ENCODE assay signal across 19 cellular contexts in genomic region chrX:51334276-51334675, GRCh38. TPM values are rescaled to one million over a fixed set of nuclear protein-coding genes. Genes with fewer than 3 reads are reported as not detected.
A peak's percentile ranks its signal among the peaks of the same experiment; 100 is the strongest.
DNase-seq lines count a peak whose midpoint lies in the region; TF ChIP-seq lines count a peak whose summit lies in the region.
"Had no signal": no experiment of that assay in that cellular context is flagged by ENCODE, and none has a peak within 500 bp of the region (broad histone marks: within the 10 kb centered on the region; RNA-seq: fewer than 3 reads in every experiment).

No MANE protein-coding gene starts in this region.

- H2AFZ ChIP-seq in mammary epithelial cell (ENCODE audit: low read depth, low read length): no peak overlapping the region

- no peak overlapping the region for H3K4me3 ChIP-seq in AG10803 (ENCODE audit: low read length)
- peak overlapping the region; percentile 74 for H3K4me3 ChIP-seq in HUES48 (ENCODE audit: low read depth, low read length)
- H3K4me3 ChIP-seq in astrocyte of the spinal cord (ENCODE audit: low read depth, low read length): no peak overlapping the region
- H3K4me3 ChIP-seq in mesendoderm (ENCODE audit: low read length): no peak overlapping the region
- H3K4me3 ChIP-seq in mammary epithelial cell (replicated peaks in 1 of 3; ENCODE audit: insufficient read depth in 1 of 3, low read depth in 2 of 3, low read length in 3 of 3): no peak overlapping the region
- H3K4me3 ChIP-seq in colonic mucosa: no peak overlapping the region
- H3K4me3 ChIP-seq: heart right ventricle had no signal

- WGBS in mesendoderm (ENCODE audit: extremely low coverage, insufficient coverage, low lambda C conversion rate): no CpG with 5 or more reads among the region's 4 CpGs
- WGBS in mammary epithelial cell (ENCODE audit: low coverage, missing lambda C conversion rate): 66% methylated on average over 4 of the region's 4 CpGs

- H4K5ac ChIP-seq in mesendoderm (ENCODE audit: low read length): no peak overlapping the region

- H3K79me1 ChIP-seq in mesendoderm (ENCODE audit: low read length): no peaks in the 10 kb centered on the region

- no peak overlapping the region for H3K9ac ChIP-seq in HUES48 (ENCODE audit: low read depth, low read length)
- peak overlapping the region; percentile 45 for H3K9ac ChIP-seq in mesendoderm (ENCODE audit: low read length)
- H3K9ac ChIP-seq in mammary epithelial cell (ENCODE audit: insufficient read depth, low read length): no peak overlapping the region
- H3K9ac ChIP-seq in colonic mucosa (ENCODE audit: low read depth in 2 of 2, low read length in 2 of 2): no peak overlapping the region
- H3K9ac ChIP-seq: SK-N-SH had no signal

- dilution Hi-C loops in mammary epithelial cell (cut with HindIII; ENCODE audit: low sequenced_read_pairs): no loop called here

- no peaks in the 10 kb centered on the region for H3K36me3 ChIP-seq in HUES48 (ENCODE audit: control insufficient read depth, insufficient read depth, low read length)
- no peaks in the 10 kb centered on the region for H3K36me3 ChIP-seq in mesendoderm (ENCODE audit: control insufficient read depth, insufficient read depth, low read length)
- H3K36me3 ChIP-seq in mammary epithelial cell (ENCODE audit: insufficient read depth, low read length): no peaks in the 10 kb centered on the region
- H3K36me3 ChIP-seq in colonic mucosa: no peaks in the 10 kb centered on the region
- H3K36me3 ChIP-seq: heart right ventricle had no signal

- H3K9me3 ChIP-seq in HUES48 (ENCODE audit: control insufficient read depth, insufficient read depth, low read length) (no peaks in the 10 kb centered on the region), mammary epithelial cell (replicated peaks; ENCODE audit: insufficient read depth, low read length) (no peaks in the 10 kb centered on the region), colonic mucosa (no peaks in the 10 kb centered on the region)
- H3K9me3 ChIP-seq: heart right ventricle, SK-N-SH had no signal

- H2BK120ac ChIP-seq in mesendoderm (ENCODE audit: low read depth, low read length): no peak overlapping the region

- H3K79me2 ChIP-seq in mesendoderm (ENCODE audit: control insufficient read depth, insufficient read depth, low read length): peaks cover 12% of the 10 kb centered on the region
- H3K79me2 ChIP-seq in mammary epithelial cell (ENCODE audit: insufficient read depth, low read length): no peaks in the 10 kb centered on the region

- H3K4me2 ChIP-seq in mesendoderm (ENCODE audit: low read length): peak overlapping the region; percentile 34
- H3K4me2 ChIP-seq in mammary epithelial cell (ENCODE audit: insufficient read depth, low read depth, low read length): no peak overlapping the region
- H3K4me2 ChIP-seq: SK-N-SH had no signal

- intact Hi-C loops in mammary epithelial cell (cut with micrococcal nuclease): no loop called here
- intact Hi-C loops in colonic mucosa (cut with DNase I): no loop called here

- no peak overlapping the region for H4K8ac ChIP-seq in mesendoderm (ENCODE audit: low read depth, low read length)

- in situ Hi-C loops in astrocyte of the spinal cord (cut with HindIII; ENCODE audit: low sequenced_read_pairs) (no loop called here), mammary epithelial cell (cut with MboI; ENCODE audit: low sequenced_read_pairs in 2 of 2) (no loop called here)

- H3K4ac ChIP-seq in mesendoderm (ENCODE audit: low read depth, low read length): no peak overlapping the region

- H3K56ac ChIP-seq in mesendoderm (ENCODE audit: low read length): no peak overlapping the region

- CTCF ChIA-PET in mammary epithelial cell (lab: Charles Lee; ENCODE audit: low non-redundant PET): no interaction called here

- H2BK5ac ChIP-seq in mesendoderm (ENCODE audit: low read length): no peak overlapping the region

- H3K27me3 ChIP-seq in HUES48 (ENCODE audit: control insufficient read depth, insufficient read depth, low read length) (no peaks in the 10 kb centered on the region), mesendoderm (ENCODE audit: insufficient read depth, low read length, poor library complexity) (no peaks in the 10 kb centered on the region), mammary epithelial cell (ENCODE audit: insufficient read depth, low read length) (peaks cover 2% of the 10 kb centered on the region), colonic mucosa (peaks cover 3% of the 10 kb centered on the region)

- H3K23ac ChIP-seq in mesendoderm (ENCODE audit: low read length): no peak overlapping the region

- DNase-seq in AG10803 (ENCODE audit: low read depth): peak; percentile 1
- peak; percentile 16 for DNase-seq in astrocyte of the spinal cord (ENCODE audit: low read depth, low spot score)
- DNase-seq in mesendoderm: no peak
- DNase-seq in mammary epithelial cell: no peak
- no peak for DNase-seq in colonic mucosa
- DNase-seq in HuH-7.5 (ENCODE audit: low spot score): no peak
- DNase-seq in activated effector memory CD4-positive, alpha-beta T cell treated with anti-CD3 and anti-CD28 coated beads, Interleukin-2, amount 50 U/mL, for 16 hours: no peak
- DNase-seq: activated B cell treated with CpG ODN at 0.5 μM for 24 hours; activated gamma-delta T cell; anterior cingulate cortex; CD4-positive, alpha-beta T cell; DMS153; heart right ventricle; kidney; NCI-H1930; SK-N-SH had no signal

- H2BK15ac ChIP-seq in mesendoderm (replicated peaks; ENCODE audit: low read depth): no peak overlapping the region

- H2AK5ac ChIP-seq in mesendoderm (ENCODE audit: low read length): no peak overlapping the region

- H3K27ac ChIP-seq in HUES48 (ENCODE audit: low read depth, low read length): no peak overlapping the region
- H3K27ac ChIP-seq in mesendoderm (ENCODE audit: low read depth, low read length): no peak overlapping the region
- no peak overlapping the region for H3K27ac ChIP-seq in mammary epithelial cell (ENCODE audit: insufficient read depth, low read depth, low read length)
- no peak overlapping the region for H3K27ac ChIP-seq in colonic mucosa
- H3K27ac ChIP-seq: heart right ventricle, HL-60 had no signal

- BruUV-seq in mammary epithelial cell (replicated peaks; lab: Mats Ljungman, UMichigan): no TSS peak

- H3K18ac ChIP-seq in mesendoderm (ENCODE audit: low read length): no peak overlapping the region

- H4K20me1 ChIP-seq in mammary epithelial cell (ENCODE audit: insufficient read depth, low read length): no peaks in the 10 kb centered on the region

- TF ChIP-seq CTCF in AG10803 (conservative IDR thresholded peaks at IDR 0.05; ENCODE audit: low read length): no peak
- TF ChIP-seq CTCF in astrocyte of the spinal cord (IDR thresholded peaks at IDR 0.05; ENCODE audit: low read depth, low read length): no peak
- no peak for TF ChIP-seq CTCF in mammary epithelial cell (conservative IDR thresholded peaks at IDR 0.05 in 1 of 2, IDR thresholded peaks at IDR 0.05 in 1 of 2; ENCODE audit: extremely low read depth in 1 of 2, insufficient read depth in 1 of 2, low read depth in 1 of 2, low read length in 2 of 2)
- TF ChIP-seq CTCF in colonic mucosa (IDR thresholded peaks at IDR 0.05): no peak

- peaks cover 10% of the 10 kb centered on the region for H3K4me1 ChIP-seq in HUES48 (ENCODE audit: control insufficient read depth, insufficient read depth, low read length)
- H3K4me1 ChIP-seq in mesendoderm (ENCODE audit: control insufficient read depth, low read depth, low read length): no peaks in the 10 kb centered on the region
- H3K4me1 ChIP-seq in mammary epithelial cell (ENCODE audit: insufficient read depth, low read length): no peaks in the 10 kb centered on the region
- no peaks in the 10 kb centered on the region for H3K4me1 ChIP-seq in colonic mucosa
- H3K4me1 ChIP-seq: heart right ventricle had no signal

RNA-seq across cellular contexts. Expression of gene NUDT10, which starts 1.7 kb away (rescaled TPM):
- 33.0 TPM for polyA plus RNA-seq in mesendoderm (2013, experiment 1 of 2)
- 32.2 TPM for polyA plus RNA-seq in mesendoderm (2013, experiment 2 of 2)
- 1 to 10 TPM; 5.3 to 5.8 TPM for total RNA-seq in mammary epithelial cell
- polyA plus RNA-seq in mammary epithelial cell: 3.1 TPM
- polyA minus RNA-seq in mammary epithelial cell: not detected
- total RNA-seq in colonic mucosa: under 1 TPM; 0.32 to 0.64 TPM
- total RNA-seq: CD4-positive, alpha-beta T cell; lung microvascular endothelial cell had no signal

Comparison
In these comparisons a context has a peak if more than half of its experiments do, and no peak if none do; other contexts are left out.
1. DNase-seq: peak in AG10803 (single experiment) and astrocyte of the spinal cord (single experiment); none in mesendoderm (single experiment), mammary epithelial cell (single experiment), colonic mucosa (single experiment), HuH-7.5 (single experiment) and activated effector memory CD4-positive, alpha-beta T cell treated with anti-CD3 and anti-CD28 coated beads, Interleukin-2, amount 50 U/mL, for 16 hours (single experiment).